3 cellular contexts compared by ENCODE assay signal in genomic region chr6:12245763-12246720, GRCh38.
TF ChIP-seq lines count a peak whose summit lies in the region.

No MANE protein-coding gene starts in this region.

TF ChIP-seq in SK-N-SH treated with all-trans-retinoic acid at 6 μM for 48 hours, 23 proteins besides CTCF, POLR2A, EP300 and RAD21 (continued from another document):
- TF ChIP-seq CSRNP3 (CRISPR knock-in tag; IDR thresholded peaks at IDR 0.05) = no peak
- TF ChIP-seq ZNF565 (CRISPR knock-in tag; conservative IDR thresholded peaks at IDR 0.05; ENCODE audit: low read depth) = no peak
- TF ChIP-seq CSDC2 (CRISPR knock-in tag; IDR thresholded peaks at IDR 0.05) = no peak
- no peak for TF ChIP-seq RARB (CRISPR knock-in tag; IDR thresholded peaks at IDR 0.05)
- no peak for TF ChIP-seq BACH2 (CRISPR knock-in tag; IDR thresholded peaks at IDR 0.05; ENCODE audit: borderline replicate concordance)

TF ChIP-seq in SK-N-SH, 30 proteins besides CTCF, POLR2A, EP300 and RAD21 (continued from another document):
- TF ChIP-seq, protein P1, sequence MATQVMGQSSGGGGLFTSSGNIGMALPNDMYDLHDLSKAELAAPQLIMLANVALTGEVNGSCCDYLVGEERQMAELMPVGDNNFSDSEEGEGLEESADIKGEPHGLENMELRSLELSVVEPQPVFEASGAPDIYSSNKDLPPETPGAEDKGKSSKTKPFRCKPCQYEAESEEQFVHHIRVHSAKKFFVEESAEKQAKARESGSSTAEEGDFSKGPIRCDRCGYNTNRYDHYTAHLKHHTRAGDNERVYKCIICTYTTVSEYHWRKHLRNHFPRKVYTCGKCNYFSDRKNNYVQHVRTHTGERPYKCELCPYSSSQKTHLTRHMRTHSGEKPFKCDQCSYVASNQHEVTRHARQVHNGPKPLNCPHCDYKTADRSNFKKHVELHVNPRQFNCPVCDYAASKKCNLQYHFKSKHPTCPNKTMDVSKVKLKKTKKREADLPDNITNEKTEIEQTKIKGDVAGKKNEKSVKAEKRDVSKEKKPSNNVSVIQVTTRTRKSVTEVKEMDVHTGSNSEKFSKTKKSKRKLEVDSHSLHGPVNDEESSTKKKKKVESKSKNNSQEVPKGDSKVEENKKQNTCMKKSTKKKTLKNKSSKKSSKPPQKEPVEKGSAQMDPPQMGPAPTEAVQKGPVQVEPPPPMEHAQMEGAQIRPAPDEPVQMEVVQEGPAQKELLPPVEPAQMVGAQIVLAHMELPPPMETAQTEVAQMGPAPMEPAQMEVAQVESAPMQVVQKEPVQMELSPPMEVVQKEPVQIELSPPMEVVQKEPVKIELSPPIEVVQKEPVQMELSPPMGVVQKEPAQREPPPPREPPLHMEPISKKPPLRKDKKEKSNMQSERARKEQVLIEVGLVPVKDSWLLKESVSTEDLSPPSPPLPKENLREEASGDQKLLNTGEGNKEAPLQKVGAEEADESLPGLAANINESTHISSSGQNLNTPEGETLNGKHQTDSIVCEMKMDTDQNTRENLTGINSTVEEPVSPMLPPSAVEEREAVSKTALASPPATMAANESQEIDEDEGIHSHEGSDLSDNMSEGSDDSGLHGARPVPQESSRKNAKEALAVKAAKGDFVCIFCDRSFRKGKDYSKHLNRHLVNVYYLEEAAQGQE (IDR thresholded peaks at IDR 0.05; ENCODE audit: low read depth, low read length) = no peak
- TF ChIP-seq TEAD4 (IDR thresholded peaks at IDR 0.05; ENCODE audit: borderline replicate concordance, insufficient read depth) (no peak), RFX5 (IDR thresholded peaks at IDR 0.05; ENCODE audit: low read length) (no peak), TAF1 (IDR thresholded peaks at IDR 0.05; ENCODE audit: borderline replicate concordance, low read depth, low read length) (no peak), EZH2phosphoT487 (IDR thresholded peaks at IDR 0.05; ENCODE audit: borderline replicate concordance, low read depth) (no peak), GATA2 (CRISPR knock-in tag; IDR thresholded peaks at IDR 0.05) (no peak), POLR2AphosphoS5 (IDR thresholded peaks at IDR 0.05; ENCODE audit: low read depth, low read length) (no peak), NRF1 (IDR thresholded peaks at IDR 0.05; ENCODE audit: low read depth, low read length) (no peak)
- TF ChIP-seq, protein P2, sequence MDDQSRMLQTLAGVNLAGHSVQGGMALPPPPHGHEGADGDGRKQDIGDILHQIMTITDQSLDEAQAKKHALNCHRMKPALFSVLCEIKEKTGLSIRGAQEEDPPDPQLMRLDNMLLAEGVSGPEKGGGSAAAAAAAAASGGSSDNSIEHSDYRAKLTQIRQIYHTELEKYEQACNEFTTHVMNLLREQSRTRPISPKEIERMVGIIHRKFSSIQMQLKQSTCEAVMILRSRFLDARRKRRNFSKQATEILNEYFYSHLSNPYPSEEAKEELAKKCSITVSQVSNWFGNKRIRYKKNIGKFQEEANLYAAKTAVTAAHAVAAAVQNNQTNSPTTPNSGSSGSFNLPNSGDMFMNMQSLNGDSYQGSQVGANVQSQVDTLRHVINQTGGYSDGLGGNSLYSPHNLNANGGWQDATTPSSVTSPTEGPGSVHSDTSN (IDR thresholded peaks at IDR 0.05) = no peak

TF ChIP-seq in WTC11, 78 proteins besides CTCF, POLR2A, EP300 and RAD21 (continued from another document):
- no peak for TF ChIP-seq ATF2 (CRISPR knock-in tag; IDR thresholded peaks at IDR 0.05; ENCODE audit: borderline replicate concordance, low read depth)
- TF ChIP-seq KAT7 (CRISPR knock-in tag; IDR thresholded peaks at IDR 0.05; ENCODE audit: borderline replicate concordance) = no peak
- TF ChIP-seq SMAD4 (CRISPR knock-in tag; IDR thresholded peaks at IDR 0.05) = no peak
- TF ChIP-seq ZNF263 (CRISPR knock-in tag; IDR thresholded peaks at IDR 0.05; ENCODE audit: low read depth) = no peak
- TF ChIP-seq CBFB (CRISPR knock-in tag; IDR thresholded peaks at IDR 0.05; ENCODE audit: low read depth) = no peak
- no peak for TF ChIP-seq RELA (CRISPR knock-in tag; IDR thresholded peaks at IDR 0.05; ENCODE audit: borderline replicate concordance)
